ENCODE assay signal across 1 cellular context in genomic region chr4:7103031-7103598, GRCh38.
A peak's percentile ranks its signal among the peaks of the same experiment; 100 is the strongest.
TF ChIP-seq lines count a peak whose summit lies in the region.

No MANE protein-coding gene starts in this region.

TF ChIP-seq in HEK293, 187 proteins besides CTCF, POLR2A, EP300 and RAD21 (continued from another document):
- TF ChIP-seq ZNF18 (tag by site-specific recombination; IDR thresholded peaks at IDR 0.05) = no peak
- TF ChIP-seq MEIS1 (CRISPR knock-in tag; IDR thresholded peaks at IDR 0.05; ENCODE audit: borderline replicate concordance) = no peak
- peak; percentile 73 for TF ChIP-seq SP2 (tag by site-specific recombination; IDR thresholded peaks at IDR 0.05)
- TF ChIP-seq ZNF561 (tag by site-specific recombination; IDR thresholded peaks at IDR 0.05; ENCODE audit: borderline replicate concordance) = no peak
- no peak for TF ChIP-seq ZBTB17 (tag by site-specific recombination; IDR thresholded peaks at IDR 0.05)
- no peak for TF ChIP-seq BCL11A (tag by site-specific recombination; IDR thresholded peaks at IDR 0.05; ENCODE audit: low read depth)
- no peak for TF ChIP-seq ZNF26 (tag by site-specific recombination; IDR thresholded peaks at IDR 0.05)
- TF ChIP-seq ZNF302 (tag by site-specific recombination; IDR thresholded peaks at IDR 0.05; ENCODE audit: low read depth) = no peak
- TF ChIP-seq KLF16 (tag by site-specific recombination; IDR thresholded peaks at IDR 0.05) = 0 out of 2 replicates have a peak, but pooled peaks have one; percentile 63
- no peak for TF ChIP-seq ZNF292 (tag by site-specific recombination; IDR thresholded peaks at IDR 0.05; ENCODE audit: borderline replicate concordance, low read depth)
- TF ChIP-seq ZNF529 (tag by site-specific recombination; IDR thresholded peaks at IDR 0.05; ENCODE audit: insufficient replicate concordance) = no peak
- no peak for TF ChIP-seq ZNF433 (tag by site-specific recombination; IDR thresholded peaks at IDR 0.05; ENCODE audit: low read depth)
- TF ChIP-seq ZNF274 (IDR thresholded peaks at IDR 0.05; ENCODE audit: low read length) = no peak
- no peak for TF ChIP-seq ZNF274 (tag by site-specific recombination; IDR thresholded peaks at IDR 0.05; ENCODE audit: borderline replicate concordance)
- TF ChIP-seq ZNF280C (tag by site-specific recombination; IDR thresholded peaks at IDR 0.05) = no peak
- no peak for TF ChIP-seq ZNF311 (tag by site-specific recombination; IDR thresholded peaks at IDR 0.05; ENCODE audit: borderline replicate concordance)
- no peak for TF ChIP-seq ZNF2 (tag by site-specific recombination; IDR thresholded peaks at IDR 0.05)
- TF ChIP-seq MYNN (tag by site-specific recombination; IDR thresholded peaks at IDR 0.05; ENCODE audit: borderline replicate concordance) = no peak
- no peak for TF ChIP-seq ZNF133 (tag by site-specific recombination; IDR thresholded peaks at IDR 0.05)
- TF ChIP-seq ZNF112 (tag by site-specific recombination; IDR thresholded peaks at IDR 0.05) = no peak
- TF ChIP-seq PRDM1 (tag by site-specific recombination; IDR thresholded peaks at IDR 0.05) = no peak
- TF ChIP-seq ZNF777 (tag by site-specific recombination; IDR thresholded peaks at IDR 0.05; ENCODE audit: borderline replicate concordance) = no peak
- TF ChIP-seq ZNF114 (tag by site-specific recombination; IDR thresholded peaks at IDR 0.05) = no peak
- TF ChIP-seq ZNF629 (tag by site-specific recombination; IDR thresholded peaks at IDR 0.05) = peak; percentile 15; the same call in 1 of the 2 replicates
- TF ChIP-seq PRDM4 (tag by site-specific recombination; IDR thresholded peaks at IDR 0.05) = no peak
- TF ChIP-seq TRIM28 (IDR thresholded peaks at IDR 0.05; ENCODE audit: borderline replicate concordance, low read length) = no peak
- TF ChIP-seq SETDB1 (IDR thresholded peaks at IDR 0.05; ENCODE audit: insufficient read length, low read length) = no peak
- no peak for TF ChIP-seq GLIS1 (tag by site-specific recombination; IDR thresholded peaks at IDR 0.05)
- no peak for TF ChIP-seq ZNF510 (tag by site-specific recombination; IDR thresholded peaks at IDR 0.05; ENCODE audit: insufficient replicate concordance)
- TF ChIP-seq ZNF514 (tag by site-specific recombination; IDR thresholded peaks at IDR 0.05) = no peak
- no peak for TF ChIP-seq GLI2 (tag by site-specific recombination; IDR thresholded peaks at IDR 0.05; ENCODE audit: borderline replicate concordance, low read depth)
TF ChIP-seq in HEK293: peak in this region for 12.
